Comparison of ENCODE assay signal across 33 cellular contexts in the genomic region with DNA sequence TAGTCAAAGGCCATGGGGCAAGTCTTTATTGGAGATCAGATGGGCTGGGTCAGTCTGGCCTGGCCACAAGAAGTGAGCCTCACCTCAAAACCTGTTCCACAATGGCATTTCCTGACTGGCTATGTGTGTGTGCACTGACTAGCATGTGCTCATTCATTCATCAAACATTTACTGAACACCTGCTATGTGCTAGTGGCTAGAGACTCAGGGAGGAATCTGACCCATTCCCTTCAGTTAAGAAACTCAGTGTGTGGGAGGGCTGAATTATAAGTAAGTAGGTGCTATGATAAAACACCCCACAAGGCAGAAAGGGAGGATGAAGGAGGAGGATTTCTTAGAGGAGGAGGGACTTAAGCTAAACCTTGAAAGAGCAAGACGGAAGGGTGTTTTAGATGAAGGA. TPM values are rescaled to one million over a fixed set of nuclear protein-coding genes. Genes with fewer than 3 reads are reported as not detected.
"Had no signal": no experiment of that assay in that cellular context is flagged by ENCODE, and none has a peak within 500 bp of the region (broad histone marks: within the 10 kb centered on the region; RNA-seq: fewer than 3 reads in every experiment).

No MANE protein-coding gene starts in this region.

- H3K27ac Mint-ChIP-seq: activated CD4-positive, alpha-beta T cell treated with anti-CD3 and anti-CD28 coated beads, Interleukin-2, amount 10 ng/mL, durations not matched to agents 24 days and 14 days; activated CD8-positive, alpha-beta T cell treated with anti-CD3 and anti-CD28 coated beads for 36 hours; activated naive CD4-positive, alpha-beta T cell treated with anti-CD3 and anti-CD28 coated beads for 36 hours; activated naive CD4-positive, alpha-beta T cell treated with anti-CD3 and anti-CD28 coated beads, Interleukin-2, amount 50 U/mL, for 72 hours; activated T-cell treated with anti-CD3 and anti-CD28 coated beads, Interleukin-2, amount 50 U/mL, for 24 hours; activated T-helper 1 cell treated with anti-CD3 and anti-CD28 coated beads, Interleukin-12 subunit alpha, Interleukin-12 subunit beta, Interleukin-2, Interleukin-4 antibody, amounts not matched to agents 30 ng/mL and 10 ng/mL and 1 ng/mL, durations not matched to agents 14 hours and 24 hours and 36 hours; brain had no signal

- DNase-seq: activated CD4-positive, alpha-beta T cell treated with anti-CD3 and anti-CD28 coated beads, Interleukin-2, amount 10 ng/mL, durations not matched to agents 24 days and 14 days; activated CD4-positive, alpha-beta T cell treated with anti-CD3 and anti-CD28 coated beads, Interleukin-2, amount 50 U/mL, for 4 hours; activated CD8-positive, alpha-beta T cell treated with anti-CD3 and anti-CD28 coated beads for 36 hours; activated gamma-delta T cell treated with Interleukin-2 at 50 U/mL for 16 hours; activated naive CD4-positive, alpha-beta T cell treated with anti-CD3 and anti-CD28 coated beads for 36 hours; activated T-cell treated with anti-CD3 and anti-CD28 coated beads, Interleukin-2, amount 50 U/mL, for 24 hours; adrenal gland; anterior cingulate cortex; central memory CD4-positive, alpha-beta T cell; Kasumi-1; KG1; MG63; NCI-H1048; NCI-H1105 treated with DMSO at 0.1 percent for 48 hours; NCI-H1436; NCI-H1694; NCI-H1930; NCI-H510A; NCI-H526; NCI-H748 treated with DMSO at 0.1 percent for 48 hours; NK-92 treated with Interleukin-12 subunit alpha and Interleukin-12 subunit beta, amount 100 ng/mL, for 24 hours; PC-9; SHP77; SJCRH30; T1000; WERI-Rb-1 had no signal

- H3K36me3 Mint-ChIP-seq: brain had no signal

- H3K4me3 ChIP-seq: adrenal gland, MG63, PC-9, SJCRH30, SK-N-MC had no signal

- H3K9me3 Mint-ChIP-seq: activated CD4-positive, alpha-beta T cell treated with anti-CD3 and anti-CD28 coated beads, Interleukin-2, amount 10 ng/mL, durations not matched to agents 24 days and 14 days; activated CD8-positive, alpha-beta T cell treated with anti-CD3 and anti-CD28 coated beads for 36 hours; activated naive CD4-positive, alpha-beta T cell treated with anti-CD3 and anti-CD28 coated beads for 36 hours; activated naive CD4-positive, alpha-beta T cell treated with anti-CD3 and anti-CD28 coated beads, Interleukin-2, amount 50 U/mL, for 72 hours; activated T-cell treated with anti-CD3 and anti-CD28 coated beads, Interleukin-2, amount 50 U/mL, for 24 hours; activated T-helper 1 cell treated with anti-CD3 and anti-CD28 coated beads, Interleukin-12 subunit alpha, Interleukin-12 subunit beta, Interleukin-2, Interleukin-4 antibody, amounts not matched to agents 30 ng/mL and 10 ng/mL and 1 ng/mL, durations not matched to agents 14 hours and 24 hours and 36 hours had no signal

- H3K27me3 ChIP-seq: adrenal gland, SJCRH30 had no signal

- H3K4me1 Mint-ChIP-seq: brain had no signal

- ATAC-seq: activated CD8-positive, alpha-beta T cell treated with anti-CD3 and anti-CD28 coated beads for 36 hours; activated naive CD4-positive, alpha-beta T cell treated with anti-CD3 and anti-CD28 coated beads, Interleukin-2, amount 50 U/mL, for 72 hours had no signal

- H3K4me3 Mint-ChIP-seq: activated CD4-positive, alpha-beta T cell treated with anti-CD3 and anti-CD28 coated beads, Interleukin-2, amount 10 ng/mL, durations not matched to agents 24 days and 14 days; activated CD8-positive, alpha-beta T cell treated with anti-CD3 and anti-CD28 coated beads for 36 hours; activated naive CD4-positive, alpha-beta T cell treated with anti-CD3 and anti-CD28 coated beads for 36 hours; activated T-cell treated with anti-CD3 and anti-CD28 coated beads, Interleukin-2, amount 50 U/mL, for 24 hours; activated T-helper 1 cell treated with anti-CD3 and anti-CD28 coated beads, Interleukin-12 subunit alpha, Interleukin-12 subunit beta, Interleukin-2, Interleukin-4 antibody, amounts not matched to agents 30 ng/mL and 10 ng/mL and 1 ng/mL, durations not matched to agents 14 hours and 24 hours and 36 hours had no signal

- H3K36me3 ChIP-seq: adrenal gland, MG63, SJCRH30, WERI-Rb-1 had no signal

RNA-seq across cellular contexts. Expression of gene CGNL1, which starts 5.4 kb away (rescaled TPM):
- total RNA-seq: activated CD4-positive, alpha-beta T cell treated with anti-CD3 and anti-CD28 coated beads, Interleukin-2, amount 10 ng/mL, durations not matched to agents 24 days and 14 days; activated CD8-positive, alpha-beta memory T cell treated with anti-CD3 and anti-CD28 coated beads for 36 hours; activated CD8-positive, alpha-beta T cell treated with anti-CD3 and anti-CD28 coated beads for 36 hours; activated naive CD4-positive, alpha-beta T cell treated with anti-CD3 and anti-CD28 coated beads for 36 hours; activated naive CD4-positive, alpha-beta T cell treated with anti-CD3 and anti-CD28 coated beads, Interleukin-2, amount 50 U/mL, for 72 hours; activated T-helper 1 cell treated with anti-CD3 and anti-CD28 coated beads, Interleukin-12 subunit alpha, Interleukin-12 subunit beta, Interleukin-2, Interleukin-4 antibody, amounts not matched to agents 30 ng/mL and 10 ng/mL and 1 ng/mL, durations not matched to agents 14 hours and 24 hours and 36 hours; T-helper 1 cell treated with Interleukin-12 subunit alpha and Interleukin-12 subunit beta and Interleukin-4 antibody, amounts not matched to agents 30 ng/mL and 1 ng/mL, for 36 hours; T-helper 2 cell treated with Interferon-gamma antibody and Interleukin-4, amounts not matched to agents 100 ng/mL and 5 ng/mL, for 36 hours had no signal
